ENCODE assay signal across 9 cellular contexts in the genomic region with DNA sequence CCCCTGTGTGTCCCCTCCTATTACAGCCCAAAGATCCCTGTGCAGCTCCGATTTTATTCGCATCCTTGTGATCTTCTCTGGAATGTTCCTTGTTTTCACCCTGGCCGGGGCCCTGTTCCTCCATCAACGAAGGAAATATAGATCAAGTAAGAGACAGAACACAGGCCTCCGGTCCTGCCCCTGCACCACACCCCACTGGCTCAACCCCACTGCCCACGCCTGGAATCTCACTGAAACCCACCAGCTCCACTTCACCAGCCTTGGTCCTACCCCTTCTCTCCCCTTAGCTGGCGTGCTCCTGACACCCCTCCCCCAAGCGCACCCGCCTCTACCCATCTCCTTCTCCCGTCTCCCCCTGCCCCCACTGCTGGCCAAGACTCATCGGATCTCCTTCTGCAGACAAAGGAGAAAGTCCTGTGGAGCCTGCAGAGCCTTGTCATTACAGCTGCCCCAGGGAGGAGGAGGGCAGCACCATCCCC. TPM values are rescaled to one million over a fixed set of nuclear protein-coding genes. Genes with fewer than 3 reads are reported as not detected.
DNase-seq lines count a peak whose midpoint lies in the region; ATAC-seq and TF ChIP-seq lines count a peak whose summit lies in the region.
"Had no signal": no experiment of that assay in that cellular context is flagged by ENCODE, and none has a peak within 500 bp of the region (broad histone marks: within the 10 kb centered on the region; RNA-seq: fewer than 3 reads in every experiment).

No MANE protein-coding gene starts in this region.

- BruUV-seq in Caco-2 (replicated peaks; lab: Mats Ljungman, UMichigan), result no TSS peak

- H3K4me1 Mint-ChIP-seq in Caco-2 (ENCODE audit: low read depth, unreplicated experiment), result peaks cover 4% of the 10 kb centered on the region

- peaks cover 3% of the 10 kb centered on the region for H3K79me1 ChIP-seq in neuronal stem cell (ENCODE audit: low read depth, low read length)

- peak overlapping the region; percentile 84 for H2AFZ ChIP-seq in neuronal stem cell (ENCODE audit: low read length)

- intact Hi-C loops in Caco-2 (cut with micrococcal nuclease; ENCODE audit: unreplicated experiment), result loop anchor here (1.0 kb wide), 1 partner anchor 80 kb away; no protein-coding TSS in a partner anchor

- no peaks in the 10 kb centered on the region for H3K9me3 Mint-ChIP-seq in Caco-2 (ENCODE audit: unreplicated experiment)

- H3K4me3 ChIP-seq in Caco-2 (ENCODE audit: low read depth, low read length), result peak overlapping the region; percentile 82
- peak overlapping the region; percentile 65 to 82 for H3K4me3 ChIP-seq in esophagus (ENCODE audit: low read depth in 1 of 2, low read length in 2 of 2)
- peak overlapping the region; percentile 44 to 46 for H3K4me3 ChIP-seq in neuronal stem cell (ENCODE audit: low read length in 2 of 2)

- no peak overlapping the region for H3K14ac ChIP-seq in neuronal stem cell (ENCODE audit: low read length)

- ATAC-seq in GM18907 (IDR thresholded peaks at IDR 0.05; ENCODE audit: unreplicated experiment) (no peak), HG03469 (IDR thresholded peaks at IDR 0.05; ENCODE audit: unreplicated experiment) (no peak)

- peak overlapping the region; percentile 66 for H3K18ac ChIP-seq in neuronal stem cell (ENCODE audit: low read length)

- DNase-seq in Caco-2, result peak in 1 of 2 experiments; percentile 45
- no peak for DNase-seq in RWPE1 (ENCODE audit: low spot score)
- no peak for DNase-seq in neuronal stem cell (ENCODE audit: low spot score)
- no peak for DNase-seq in GOT3 (lab: John Stamatoyannopoulos, UW)
- DNase-seq in SK-N-DZ (ENCODE audit: low spot score), result no peak

- 2 to 6% methylated on average over 11 of the region's 11 CpGs for WGBS in esophagus, 2 donors
- no CpG with 5 or more reads among the region's 11 CpGs for WGBS in neuronal stem cell (ENCODE audit: extremely low coverage in 2 of 2, insufficient read length in 2 of 2, insufficient replicate concordance in 1 of 2), 2 donors

- peak overlapping the region; percentile 33 for H3K9ac ChIP-seq in neuronal stem cell (ENCODE audit: low read depth, low read length, poor library complexity)

- H4K8ac ChIP-seq in neuronal stem cell (ENCODE audit: low read depth, low read length), result no peak overlapping the region

- H2BK12ac ChIP-seq in neuronal stem cell (ENCODE audit: low read length), result peak overlapping the region; percentile 11

- H3K4me3 Mint-ChIP-seq in Caco-2 (ENCODE audit: unreplicated experiment), result peak overlapping the region; percentile 79

- peak overlapping the region; percentile 30 for H2BK15ac ChIP-seq in neuronal stem cell (ENCODE audit: low read length)

- peaks cover 10% of the 10 kb centered on the region for H3K36me3 Mint-ChIP-seq in Caco-2 (ENCODE audit: insufficient read depth, unreplicated experiment)

- H3K36me3 ChIP-seq in Caco-2 (ENCODE audit: control insufficient read depth, insufficient read depth, low read length) (no peaks in the 10 kb centered on the region), esophagus (ENCODE audit: control insufficient read depth in 2 of 2, insufficient read depth in 2 of 2, low read length in 1 of 2) (peaks cover 0 to 7% of the 10 kb centered on the region in 2 donors), neuronal stem cell (replicated peaks in 1 of 2; ENCODE audit: control insufficient read depth in 2 of 2, insufficient read depth in 2 of 2, low read length in 2 of 2) (no peaks in the 10 kb centered on the region)

- H2BK5ac ChIP-seq in neuronal stem cell (ENCODE audit: low read length), result peak overlapping the region; percentile 82

- no peak overlapping the region for H3K23ac ChIP-seq in neuronal stem cell (ENCODE audit: low read depth, low read length, poor library complexity)

- peak overlapping the region; percentile 93 for H3K27ac Mint-ChIP-seq in Caco-2 (ENCODE audit: unreplicated experiment)

- no peaks in the 10 kb centered on the region for H3K27me3 Mint-ChIP-seq in Caco-2 (ENCODE audit: insufficient read depth, unreplicated experiment)

- no peak for TF ChIP-seq CTCF in Caco-2 (IDR thresholded peaks at IDR 0.05; ENCODE audit: insufficient read depth in 1 of 2, low read depth in 1 of 2, low read length in 1 of 2, severe bottlenecking in 1 of 2, unreplicated experiment in 1 of 2)
- TF ChIP-seq CTCF in RWPE1 (conservative IDR thresholded peaks at IDR 0.05; ENCODE audit: low read depth), result no peak

- H3K27me3 ChIP-seq in Caco-2 (replicated peaks; ENCODE audit: control insufficient read depth, insufficient read depth, low read length), result no peaks in the 10 kb centered on the region
- H3K27me3 ChIP-seq in esophagus (ENCODE audit: control insufficient read depth in 1 of 2, insufficient read depth in 2 of 2, low read length in 2 of 2), result no peaks in the 10 kb centered on the region
- H3K27me3 ChIP-seq in neuronal stem cell (ENCODE audit: control insufficient read depth in 3 of 3, insufficient read depth in 3 of 3, low read depth in 1 of 3, low read length in 3 of 3), result no peaks in the 10 kb centered on the region

- peak overlapping the region; percentile 39 for H4K91ac ChIP-seq in neuronal stem cell (ENCODE audit: low read depth, low read length, poor library complexity)

- H3K9me3 ChIP-seq in Caco-2, result no peaks in the 10 kb centered on the region
- H3K9me3 ChIP-seq in esophagus (ENCODE audit: control insufficient read depth in 2 of 2, insufficient read depth in 1 of 2, low read depth in 1 of 2, low read length in 1 of 2), result no peaks in the 10 kb centered on the region
- H3K9me3 ChIP-seq in neuronal stem cell (replicated peaks in 1 of 2; ENCODE audit: control insufficient read depth in 2 of 2, insufficient read depth in 1 of 2, low read depth in 1 of 2, low read length in 2 of 2), result no peaks in the 10 kb centered on the region

- H3K4me1 ChIP-seq in Caco-2 (peaks cover 9% of the 10 kb centered on the region; the same call in 1 of the 2 replicates), esophagus (ENCODE audit: control insufficient read depth in 2 of 2, insufficient read depth in 2 of 2, low read length in 1 of 2) (peaks cover 2 to 20% of the 10 kb centered on the region in 2 donors), neuronal stem cell (ENCODE audit: control insufficient read depth in 2 of 2, insufficient read depth in 1 of 2, low read depth in 1 of 2, low read length in 2 of 2) (peaks cover 23 to 32% of the 10 kb centered on the region in 2 donors)

- H3K4ac ChIP-seq in neuronal stem cell (ENCODE audit: low read length), result no peak overlapping the region

- H3K27ac ChIP-seq in RWPE1, result peak overlapping the region; percentile 90
- peak overlapping the region; percentile 97 to 98 for H3K27ac ChIP-seq in esophagus (ENCODE audit: low read depth in 2 of 2, low read length in 1 of 2)
- H3K27ac ChIP-seq in neuronal stem cell (replicated peaks; ENCODE audit: low read length), result peak overlapping the region; percentile 91

- no peak overlapping the region for H2BK120ac ChIP-seq in neuronal stem cell (ENCODE audit: low read depth, low read length)

- CTCF ChIA-PET in Caco-2 (lab: Charles Lee), result interaction anchor here (0.9 to 3.4 kb wide), 6 partner anchors 15 to 114 kb away, joined by 3 to 17 read pairs (median 6); a partner anchor contains a TSS
- CTCF ChIA-PET in RWPE1 (lab: Yijun Ruan, JAX), result interaction anchor here (0.6 to 1.4 kb wide), 3 partner anchors 12 to 31 kb away, joined by 3 read pairs; no protein-coding TSS in a partner anchor

- no peak overlapping the region for H2AK5ac ChIP-seq in neuronal stem cell (ENCODE audit: low read depth, low read length)

- POLR2A ChIA-PET in Caco-2 (lab: Charles Lee), result interaction anchor here (0.7 to 3.1 kb wide), 6 partner anchors 9 to 128 kb away, joined by 3 to 16 read pairs (median 6); a partner anchor contains a TSS
- POLR2A ChIA-PET in RWPE1 (lab: Yijun Ruan, JAX; ENCODE audit: low non-redundant PET), result no interaction called here

- H3K4me2 ChIP-seq in neuronal stem cell (ENCODE audit: insufficient read depth, low read length, poor library complexity, severe bottlenecking), result peak overlapping the region; percentile 55

RNA-seq across cellular contexts. Expression of a gene that starts 0.9 kb away (rescaled TPM):
- 9.1 and 9.7 TPM in 2 replicates for total RNA-seq in Caco-2 (2022)
- polyA plus RNA-seq in esophagus, result 10 to 100 TPM in 1 of 2 donors, 1 to 10 TPM in 1; 8.9 to 11.9 TPM
- 0.33 TPM for polyA plus RNA-seq in neuronal stem cell (2013, experiment 1 of 2)
- 0.28 TPM for polyA plus RNA-seq in neuronal stem cell (2013, experiment 2 of 2)
- polyA plus RNA-seq in SK-N-DZ (2014; cell fraction: cytosol; rRNA removed), result 3.6 and 3.8 TPM in 2 replicates
- polyA plus RNA-seq in SK-N-DZ (2014; cell fraction: nucleus; rRNA removed), result 4.5 and 6.7 TPM in 2 replicates

RNA-seq across cellular contexts. Expression of a gene that starts 6.2 kb away (rescaled TPM):
- not detected in 2 replicates for total RNA-seq in Caco-2 (2022)
- polyA plus RNA-seq in esophagus, result under 1 TPM; 0.84 to 0.98 TPM
- 0.14 TPM for polyA plus RNA-seq in neuronal stem cell (2013, experiment 1 of 2)
- polyA plus RNA-seq in neuronal stem cell (2013, experiment 2 of 2), result 0.11 TPM
- 0.09 TPM in 1 of 2 replicates, not detected in the other for polyA plus RNA-seq in SK-N-DZ (2014; cell fraction: cytosol; rRNA removed)
- 0.36 TPM in 1 of 2 replicates, not detected in the other for polyA plus RNA-seq in SK-N-DZ (2014; cell fraction: nucleus; rRNA removed)
- total RNA-seq: renal cortical epithelial cell had no signal

RNA-seq across cellular contexts. Expression of a gene that starts 19.6 kb away (rescaled TPM):
- 8.4 and 9.7 TPM in 2 replicates for total RNA-seq in Caco-2 (2022)
- polyA plus RNA-seq in esophagus, result 1 to 10 TPM; 4.3 to 6.6 TPM
- polyA plus RNA-seq in neuronal stem cell (2013, experiment 1 of 2), result 14.2 TPM
- polyA plus RNA-seq in neuronal stem cell (2013, experiment 2 of 2), result 14.6 TPM
- 4.7 and 4.8 TPM in 2 replicates for polyA plus RNA-seq in SK-N-DZ (2014; cell fraction: cytosol; rRNA removed)
- polyA plus RNA-seq in SK-N-DZ (2014; cell fraction: nucleus; rRNA removed), result 33.8 and 42.5 TPM in 2 replicates

RNA-seq across cellular contexts. Expression of a gene that starts 42.2 kb away (rescaled TPM):
- total RNA-seq in Caco-2 (2022), result 448 and 456 TPM in 2 replicates
- polyA plus RNA-seq in esophagus, result 100 to 1,000 TPM in 1 of 2 donors, 10 to 100 TPM in 1; 60.7 to 124 TPM
- polyA plus RNA-seq in neuronal stem cell (2013, experiment 1 of 2), result 584 TPM
- 624 TPM for polyA plus RNA-seq in neuronal stem cell (2013, experiment 2 of 2)
- 305 and 306 TPM in 2 replicates for polyA plus RNA-seq in SK-N-DZ (2014; cell fraction: cytosol; rRNA removed)
- polyA plus RNA-seq in SK-N-DZ (2014; cell fraction: nucleus; rRNA removed), result 213 and 223 TPM in 2 replicates

RNA-seq across cellular contexts. Expression of a gene that starts 43.0 kb away (rescaled TPM):
- total RNA-seq in Caco-2 (2022), result 204 and 218 TPM in 2 replicates
- 10 to 100 TPM; 10.2 to 13.7 TPM for polyA plus RNA-seq in esophagus
- polyA plus RNA-seq in neuronal stem cell (2013, experiment 1 of 2), result 78.4 TPM
- polyA plus RNA-seq in neuronal stem cell (2013, experiment 2 of 2), result 81.0 TPM
- 91.5 and 151 TPM in 2 replicates for polyA plus RNA-seq in SK-N-DZ (2014; cell fraction: cytosol; rRNA removed)
- 64.8 and 103 TPM in 2 replicates for polyA plus RNA-seq in SK-N-DZ (2014; cell fraction: nucleus; rRNA removed)
